ENCODE assay signal across 8 cellular contexts in the genomic region with DNA sequence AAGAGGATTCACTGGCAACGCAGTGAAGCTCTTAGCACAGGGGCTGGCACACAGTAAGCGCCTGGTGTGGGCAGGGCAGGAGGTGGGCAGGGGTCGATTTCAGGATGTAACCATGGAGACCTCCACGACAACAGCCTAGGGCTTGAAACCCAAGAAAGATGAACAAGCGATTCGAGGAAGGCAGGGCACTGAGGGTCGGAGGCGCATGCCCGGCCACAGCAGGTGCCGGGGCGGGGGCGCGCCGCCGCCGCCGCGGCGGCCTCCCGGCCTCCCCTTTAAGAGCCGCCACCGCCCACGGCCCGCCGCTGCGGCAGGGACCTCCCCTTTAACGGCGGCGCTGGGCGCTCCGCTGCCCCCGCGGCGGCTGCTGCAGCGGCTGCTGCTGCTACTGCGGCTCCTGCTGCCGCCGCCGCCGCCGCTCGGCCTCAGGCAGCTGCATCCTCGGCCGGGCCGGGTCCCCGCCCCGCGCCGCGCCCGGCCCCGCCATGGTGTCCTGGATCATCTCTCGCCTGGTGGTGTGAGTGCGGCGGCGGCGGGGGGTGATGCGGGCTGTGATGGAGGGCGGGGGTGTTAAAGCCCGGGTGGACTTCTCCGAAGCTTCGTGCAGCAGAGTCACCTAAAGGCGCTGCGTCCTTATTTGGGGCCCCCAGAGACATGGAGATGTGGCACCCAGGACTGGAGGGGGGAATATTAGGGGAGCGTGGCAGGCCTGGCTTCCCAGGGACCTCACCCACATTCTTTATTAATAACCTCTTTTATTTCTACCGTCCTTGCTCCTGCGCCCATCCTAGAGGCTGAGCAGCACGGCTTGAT. TPM values are rescaled to one million over a fixed set of nuclear protein-coding genes. Genes with fewer than 3 reads are reported as not detected.
DNase-seq lines count a peak whose midpoint lies in the region; ATAC-seq and TF ChIP-seq lines count a peak whose summit lies in the region.

A gene with protein sequence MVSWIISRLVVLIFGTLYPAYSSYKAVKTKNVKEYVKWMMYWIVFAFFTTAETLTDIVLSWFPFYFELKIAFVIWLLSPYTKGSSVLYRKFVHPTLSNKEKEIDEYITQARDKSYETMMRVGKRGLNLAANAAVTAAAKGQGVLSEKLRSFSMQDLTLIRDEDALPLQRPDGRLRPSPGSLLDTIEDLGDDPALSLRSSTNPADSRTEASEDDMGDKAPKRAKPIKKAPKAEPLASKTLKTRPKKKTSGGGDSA (plus strand): TSS at position 334 of the 813 bp plus-strand sequence. CDS start 152 bp downstream, at position 486.

- peak within 1 kb of the TSS; percentile 79 for H3K27ac Mint-ChIP-seq in nephron progenitor cell

- ATAC-seq in HG03135 (IDR thresholded peaks at IDR 0.05; ENCODE audit: unreplicated experiment) = peak; percentile 72

- no peaks in the 10 kb centered on the region for H3K27me3 ChIP-seq in testis

- H3K4me3 ChIP-seq in testis = peak within 1 kb of the TSS; percentile 38 to 54

- H3K4me1 ChIP-seq in testis = peaks cover 12% of the 10 kb centered on the region

- peaks cover 45% of the 10 kb centered on the region for H3K4me1 Mint-ChIP-seq in nephron progenitor cell

- no peaks in the 10 kb centered on the region for H3K36me3 ChIP-seq in testis (ENCODE audit: low read depth, missing control alignments)

- H3K27ac ChIP-seq in testis = no peak within 1 kb of the TSS

- H3K27me3 Mint-ChIP-seq in nephron progenitor cell (ENCODE audit: low read depth, poor library complexity) = no peaks in the 10 kb centered on the region

- intact Hi-C loops in testis (cut with DNase I; ENCODE audit: low total_unique reads) = no loop called here

- H3K36me3 Mint-ChIP-seq in nephron progenitor cell (ENCODE audit: low read depth) = peaks cover 30% of the 10 kb centered on the region

- H3K9me3 ChIP-seq in testis = no peaks in the 10 kb centered on the region

- DNase-seq in NCI-H1417 (lab: John Stamatoyannopoulos, UW) (peak; percentile 44 to 74 (median 70)), NCI-H1417 treated with DMSO at 0.1 percent for 48 hours (lab: John Stamatoyannopoulos, UW) (no peak), NOMO-1 treated with DMSO at 0.1 percent for 48 hours (lab: John Stamatoyannopoulos, UW; ENCODE audit: unreplicated experiment) (peak; percentile 22), activated T-helper 1 cell treated with Interleukin-2 at 50 U/mL for 16 hours (ENCODE audit: low read depth) (peak; percentile 44), fibroblast of peridontal ligament (ENCODE audit: extremely low read depth) (peak; percentile 23), nephron progenitor cell (peak; percentile 83), testis (peak; percentile 54)

- H3K9me3 Mint-ChIP-seq in nephron progenitor cell = no peaks in the 10 kb centered on the region

- 0 to 1% methylated on average over 5 to 49 of the region's 68 CpGs for WGBS in testis, 2 donors

- TF ChIP-seq CTCF in nephron progenitor cell (IDR thresholded peaks at IDR 0.05) (no peak), testis (IDR thresholded peaks at IDR 0.05) (no peak)

- no peak for TF ChIP-seq POLR2A in testis (IDR thresholded peaks at IDR 0.05)

- H3K4me3 Mint-ChIP-seq in nephron progenitor cell = peak within 1 kb of the TSS; percentile 87

RNA-seq across cellular contexts. Expression of the gene that starts here (rescaled TPM):
- total RNA-seq in testis = 10 to 100 TPM; 15.7 to 18.3 TPM
- polyA plus RNA-seq in testis (ENCODE audit: insufficient read depth, low read depth, low replicate concordance) = 13.5 TPM
